ENCODE assay signal across 5 cellular contexts in the genomic region with DNA sequence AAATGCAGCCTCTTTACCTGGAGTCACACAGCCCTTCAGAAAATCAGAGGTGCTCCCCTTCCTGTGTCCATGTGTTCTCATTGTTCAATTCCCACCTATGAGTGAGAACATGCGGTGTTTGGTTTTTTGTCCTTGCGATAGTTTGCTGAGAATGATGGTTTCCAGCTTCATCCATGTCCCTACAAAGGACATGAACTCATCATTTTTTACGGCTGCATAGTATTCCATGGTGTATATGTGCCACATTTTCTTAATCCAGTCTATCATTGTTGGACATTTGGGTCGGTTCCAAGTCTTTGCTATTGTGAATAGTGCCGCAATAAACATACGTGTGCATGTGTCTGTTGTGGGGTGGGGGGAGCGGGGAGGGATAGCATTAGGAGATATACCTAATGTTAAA.
DNase-seq lines count a peak whose midpoint lies in the region; ATAC-seq, FAIRE-seq and TF ChIP-seq lines count a peak whose summit lies in the region.
"Not testable (repeated sequence)": the region's sequence is repeated elsewhere in the genome, so short reads cannot be mapped to it uniquely, and the experiment has no call there.

No MANE protein-coding gene starts in this region.

- H3K9me2 ChIP-seq in GM23338 (ENCODE audit: insufficient read depth), result not testable (repeated sequence)

- not testable (repeated sequence) for TF ChIP-seq POLR2A in H1 (IDR thresholded peaks at IDR 0.05; ENCODE audit: control extremely low read depth in 1 of 2, low read depth in 2 of 2, low read length in 2 of 2)

- not testable (repeated sequence) for H2BK15ac ChIP-seq in H1 (ENCODE audit: low read length)

- not testable (repeated sequence) for H3K27ac Mint-ChIP-seq in GM23338; T-helper 17 cell; activated naive CD8-positive, alpha-beta T cell treated with anti-CD3 and anti-CD28 coated beads, Interleukin-2, amount 10 ng/mL, durations not matched to agents 7 days and 5 days
- H3K27ac Mint-ChIP-seq in stimulated activated memory B cell treated with anti-CD40 and anti-IgM and Interleukin-4, amounts not matched to agents 10 μg/mL and 1 μg/mL and 100 μg/mL, for 72 hours, result peak overlapping the region; percentile 36

- H3K79me1 ChIP-seq in H1 (ENCODE audit: low read depth, low read length), result not testable (repeated sequence)

- 96% methylated on average over 6 of the region's 7 CpGs; no CpG with 5 or more reads in 1 of the 2 experiments for WGBS in H1 (ENCODE audit: extremely low coverage in 1 of 2, insufficient coverage in 1 of 2, insufficient read length in 1 of 2, insufficient replicate concordance in 2 of 2, low coverage in 1 of 2, low lambda C conversion rate in 2 of 2, missing lambda C conversion rate in 1 of 2), 2 experiments

- not testable (repeated sequence) for TF ChIP-seq EP300 in H1 (IDR thresholded peaks at IDR 0.05; ENCODE audit: borderline replicate concordance in 1 of 2, low read depth in 2 of 2, low read length in 2 of 2)

- peaks cover 12% of the 10 kb centered on the region for H3K23me2 ChIP-seq in H1 (ENCODE audit: low read depth, low read length)

- H3K4me3 Mint-ChIP-seq in GM23338; stimulated activated memory B cell treated with anti-CD40 and anti-IgM and Interleukin-4, amounts not matched to agents 10 μg/mL and 1 μg/mL and 100 μg/mL, for 72 hours: not testable (repeated sequence)
- peak overlapping the region; percentile 72 for H3K4me3 Mint-ChIP-seq in T-helper 17 cell
- peak overlapping the region; percentile 13 for H3K4me3 Mint-ChIP-seq in activated naive CD8-positive, alpha-beta T cell treated with anti-CD3 and anti-CD28 coated beads, Interleukin-2, amount 10 ng/mL, durations not matched to agents 7 days and 5 days

- not testable (repeated sequence) for H3K56ac ChIP-seq in H1 (replicated peaks; ENCODE audit: insufficient read length, low read depth, low read length)

- H3K4me2 ChIP-seq in GM23338 (peak overlapping the region; percentile 93; the same call in 1 of the 2 replicates), H1 (ENCODE audit: insufficient read depth in 1 of 2, low read depth in 2 of 2, low read length in 2 of 2) (peak overlapping the region in 1 of 2 experiments; percentile 80; a peak in 1 of 4 replicates)

- POLR2A ChIA-PET in activated naive CD8-positive, alpha-beta T cell treated with anti-CD3 and anti-CD28 coated beads, Interleukin-2, amount 10 ng/mL, durations not matched to agents 7 days and 5 days (lab: Charles Lee); H1 (lab: Charles Lee; ENCODE audit: partially characterized antibody): not testable (repeated sequence)

- DNase-seq in GM23338 (ENCODE audit: low spot score); T-helper 17 cell; activated naive CD8-positive, alpha-beta T cell treated with anti-CD3 and anti-CD28 coated beads, Interleukin-2, amount 10 ng/mL, durations not matched to agents 7 days and 5 days; H1 (ENCODE audit: low read depth in 1 of 2, low spot score in 2 of 2): not testable (repeated sequence)

- H3K79me2 ChIP-seq in GM23338 (replicated peaks; ENCODE audit: insufficient read depth); H1 (ENCODE audit: control insufficient read depth in 1 of 2, insufficient read depth in 2 of 2, low read length in 2 of 2): not testable (repeated sequence)

- H3K4ac ChIP-seq in H1 (replicated peaks; ENCODE audit: insufficient read length, low read depth, low read length), result not testable (repeated sequence)

- H3K4me1 Mint-ChIP-seq in GM23338, result peaks cover 15% of the 10 kb centered on the region
- H3K4me1 Mint-ChIP-seq in T-helper 17 cell; activated naive CD8-positive, alpha-beta T cell treated with anti-CD3 and anti-CD28 coated beads, Interleukin-2, amount 10 ng/mL, durations not matched to agents 7 days and 5 days: not testable (repeated sequence)
- peaks cover 13% of the 10 kb centered on the region for H3K4me1 Mint-ChIP-seq in stimulated activated memory B cell treated with anti-CD40 and anti-IgM and Interleukin-4, amounts not matched to agents 10 μg/mL and 1 μg/mL and 100 μg/mL, for 72 hours

- H3K36me3 Mint-ChIP-seq in GM23338 (ENCODE audit: low read depth); T-helper 17 cell (ENCODE audit: low read depth); activated naive CD8-positive, alpha-beta T cell treated with anti-CD3 and anti-CD28 coated beads, Interleukin-2, amount 10 ng/mL, durations not matched to agents 7 days and 5 days; stimulated activated memory B cell treated with anti-CD40 and anti-IgM and Interleukin-4, amounts not matched to agents 10 μg/mL and 1 μg/mL and 100 μg/mL, for 72 hours: not testable (repeated sequence)

- not testable (repeated sequence) for H4K20me1 ChIP-seq in GM23338 (replicated peaks; ENCODE audit: insufficient read depth); H1 (replicated peaks in 1 of 2; ENCODE audit: control insufficient read depth in 1 of 2, insufficient read depth in 2 of 2, low read length in 2 of 2)

- H3K27me3 ChIP-seq in GM23338 (ENCODE audit: insufficient read depth); H1 (replicated peaks in 1 of 4; ENCODE audit: control insufficient read depth in 3 of 4, extremely low read depth in 1 of 4, insufficient read depth in 3 of 4, low read length in 3 of 4): not testable (repeated sequence)

- not testable (repeated sequence) for H4K8ac ChIP-seq in H1 (ENCODE audit: extremely low read depth, insufficient read depth, low read length)

- H4K5ac ChIP-seq in H1 (ENCODE audit: insufficient read length, low read depth, low read length), result not testable (repeated sequence)

- CTCF ChIA-PET in H1 (lab: Charles Lee; ENCODE audit: partially characterized antibody), result interaction anchor here (1.3 to 8.7 kb wide), 3 partner anchors 14 to 119 kb away, joined by 4 to 49 read pairs (median 6); no protein-coding TSS in a partner anchor

- not testable (repeated sequence) for TF ChIP-seq CTCF in GM23338 (conservative IDR thresholded peaks at IDR 0.05; ENCODE audit: low read depth in 2 of 2); H1 (IDR thresholded peaks at IDR 0.05; ENCODE audit: control extremely low read depth in 1 of 3, insufficient read depth in 1 of 3, low read depth in 1 of 3, low read length in 3 of 3)

- H3K18ac ChIP-seq in H1 (ENCODE audit: extremely low read depth, low read length), result not testable (repeated sequence)

- H3K23ac ChIP-seq in H1 (ENCODE audit: insufficient read length), result not testable (repeated sequence)

- H3K9me3 Mint-ChIP-seq in GM23338; activated naive CD8-positive, alpha-beta T cell treated with anti-CD3 and anti-CD28 coated beads, Interleukin-2, amount 10 ng/mL, durations not matched to agents 7 days and 5 days; stimulated activated memory B cell treated with anti-CD40 and anti-IgM and Interleukin-4, amounts not matched to agents 10 μg/mL and 1 μg/mL and 100 μg/mL, for 72 hours: not testable (repeated sequence)

- not testable (repeated sequence) for H3F3A ChIP-seq in GM23338 (replicated peaks; ENCODE audit: low read depth)

- not testable (repeated sequence) for H4K91ac ChIP-seq in H1 (replicated peaks; ENCODE audit: insufficient read length, low read length)

- not testable (repeated sequence) for H3K36me3 ChIP-seq in GM23338 (ENCODE audit: insufficient read depth); H1 (ENCODE audit: control insufficient read depth in 2 of 4, insufficient read depth in 4 of 4, low read length in 3 of 4)

- H2BK20ac ChIP-seq in H1 (ENCODE audit: low read length), result not testable (repeated sequence)

- H3K9me3 ChIP-seq in T-helper 17 cell (ENCODE audit: control insufficient read depth, low read length, poor library complexity, severe bottlenecking); H1 (ENCODE audit: insufficient read depth in 2 of 2, low read depth in 1 of 2, low read length in 1 of 2): not testable (repeated sequence)

- not testable (repeated sequence) for TF ChIP-seq RAD21 in H1 (IDR thresholded peaks at IDR 0.05 in 1 of 2, conservative IDR thresholded peaks at IDR 0.05 in 1 of 2; ENCODE audit: low read depth in 2 of 2, low read length in 2 of 2)

- H3K4me3 ChIP-seq in GM23338, result peak overlapping the region; percentile 74; the same call in 1 of the 2 replicates
- 0 out of 8 replicates have a peak overlapping the region, but pooled peaks of 1 of the 4 experiments have one; percentile 65 for H3K4me3 ChIP-seq in H1 (ENCODE audit: extremely low read depth in 1 of 4, insufficient read depth in 2 of 4, low read depth in 3 of 4, low read length in 4 of 4)

- H3K14ac ChIP-seq in H1 (ENCODE audit: insufficient read length), result not testable (repeated sequence)

- peaks cover 11% of the 10 kb centered on the region for H3K27me3 Mint-ChIP-seq in GM23338 (ENCODE audit: insufficient read depth, low read depth, poor library complexity)
- H3K27me3 Mint-ChIP-seq in T-helper 17 cell, result peaks cover 66% of the 10 kb centered on the region
- H3K27me3 Mint-ChIP-seq in activated naive CD8-positive, alpha-beta T cell treated with anti-CD3 and anti-CD28 coated beads, Interleukin-2, amount 10 ng/mL, durations not matched to agents 7 days and 5 days, result peaks cover 43% of the 10 kb centered on the region
- peaks cover 48% of the 10 kb centered on the region for H3K27me3 Mint-ChIP-seq in stimulated activated memory B cell treated with anti-CD40 and anti-IgM and Interleukin-4, amounts not matched to agents 10 μg/mL and 1 μg/mL and 100 μg/mL, for 72 hours

- not testable (repeated sequence) for FAIRE-seq in H1 (lab: Jason Lieb, UNC)

- H2BK5ac ChIP-seq in H1 (ENCODE audit: low read depth, low read length), result not testable (repeated sequence)

- not testable (repeated sequence) for H3K9ac ChIP-seq in H1 (replicated peaks in 1 of 4; ENCODE audit: extremely low read depth in 1 of 4, low read depth in 3 of 4, low read length in 3 of 4)

- H3K4me1 ChIP-seq in GM23338 (ENCODE audit: insufficient read depth), result not testable (repeated sequence)
- peaks cover 0 to 11% (median 4%) of the 10 kb centered on the region in 4 experiments; a peak in 4 of 7 replicates for H3K4me1 ChIP-seq in H1 (replicated peaks in 1 of 4; ENCODE audit: control insufficient read depth in 3 of 4, insufficient read depth in 4 of 4, low read length in 3 of 4)

- H2BK120ac ChIP-seq in H1 (replicated peaks; ENCODE audit: low read depth, low read length), result not testable (repeated sequence)

- not testable (repeated sequence) for H2BK12ac ChIP-seq in H1 (ENCODE audit: low read depth, low read length)

- H3K27ac ChIP-seq in GM23338 (ENCODE audit: low read depth); H1 (ENCODE audit: low read depth, low read length): not testable (repeated sequence)

- 0 out of 2 replicates have a peak overlapping the region, but pooled peaks have one; percentile 31 for H2AK5ac ChIP-seq in H1 (ENCODE audit: low read depth, low read length)

- not testable (repeated sequence) for ATAC-seq in GM23338; T-helper 17 cell; activated naive CD8-positive, alpha-beta T cell treated with anti-CD3 and anti-CD28 coated beads, Interleukin-2, amount 10 ng/mL, durations not matched to agents 7 days and 5 days (ENCODE audit: low read depth); stimulated activated memory B cell treated with anti-CD40 and anti-IgM and Interleukin-4, amounts not matched to agents 10 μg/mL and 1 μg/mL and 100 μg/mL, for 72 hours

- not testable (repeated sequence) for H2AFZ ChIP-seq in GM23338; H1 (ENCODE audit: low read length)
